10 cellular contexts compared by ENCODE assay signal in the genomic region with DNA sequence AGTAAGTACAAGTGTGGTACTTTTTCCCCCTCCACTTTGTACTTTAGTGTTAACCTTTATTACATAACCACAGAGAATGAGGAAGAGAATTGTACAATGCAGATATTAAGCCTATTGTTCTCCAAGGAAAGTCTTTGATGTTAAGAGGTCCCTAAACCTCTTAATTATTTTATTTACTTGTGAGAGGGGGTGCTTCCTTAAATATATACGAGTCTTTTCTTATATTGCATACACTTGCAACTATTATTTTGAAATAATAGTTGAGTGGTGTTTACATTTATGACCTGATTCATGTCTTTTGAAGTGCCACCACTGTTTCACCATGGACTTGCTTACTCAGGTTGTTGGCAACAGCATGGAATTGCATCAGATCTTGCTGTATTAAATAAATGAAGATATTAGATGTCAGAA. TPM values are rescaled to one million over a fixed set of nuclear protein-coding genes. Genes with fewer than 3 reads are reported as not detected.
DNase-seq lines count a peak whose midpoint lies in the region; ATAC-seq and TF ChIP-seq lines count a peak whose summit lies in the region.
"Had no signal": no experiment of that assay in that cellular context is flagged by ENCODE, and none has a peak within 500 bp of the region (broad histone marks: within the 10 kb centered on the region; RNA-seq: fewer than 3 reads in every experiment).

No MANE protein-coding gene starts in this region.

- DNase-seq in G401 (ENCODE audit: low spot score): peak; percentile 62
- DNase-seq in NB4 (ENCODE audit: low read depth): peak; percentile 70
- DNase-seq in cardiac fibroblast (ENCODE audit: low read depth in 2 of 2): peak; percentile 80 to 93
- no peak for DNase-seq in omental fat pad (ENCODE audit: low spot score)
- no peak for DNase-seq in NCI-H1092 (lab: John Stamatoyannopoulos, UW)
- no peak for DNase-seq in COR-L47 (lab: John Stamatoyannopoulos, UW)
- DNase-seq in NCI-H128 (lab: John Stamatoyannopoulos, UW; ENCODE audit: unreplicated experiment): no peak
- DNase-seq in GOT3 (lab: John Stamatoyannopoulos, UW): no peak
- DNase-seq: kidney glomerular epithelial cell had no signal

- TF ChIP-seq CTCF in NB4 (IDR thresholded peaks at IDR 0.05; ENCODE audit: low read depth, low read length) (no peak), cardiac fibroblast (IDR thresholded peaks at IDR 0.05; ENCODE audit: low read depth, low read length) (no peak), omental fat pad (IDR thresholded peaks at IDR 0.05) (no peak)

- in situ Hi-C loops in G401 (cut with HindIII; ENCODE audit: low sequenced_read_pairs): no loop called here

- H3K4me3 ChIP-seq in NB4 (ENCODE audit: low read depth, low read length) (no peak overlapping the region), cardiac fibroblast (replicated peaks in 1 of 2; ENCODE audit: low read depth in 2 of 2, low read length in 2 of 2) (no peak overlapping the region)
- H3K4me3 ChIP-seq: SJSA1 had no signal

- TF ChIP-seq POLR2A in NB4 (IDR thresholded peaks at IDR 0.05; ENCODE audit: extremely low read depth, insufficient read length): no peak

- peak; percentile 71 for ATAC-seq in omental fat pad (ENCODE audit: low FRiP score)

RNA-seq across cellular contexts. Expression of gene USP3, which starts 10.1 kb away (rescaled TPM):
- total RNA-seq in G401 (2014; rRNA removed; shearing (Covaris generic)): 27.3 and 28.5 TPM in 2 replicates
- total RNA-seq in omental fat pad: 10 to 100 TPM; 40.4 to 66.2 (median 56.0) TPM

Comparison
In these comparisons a context has a peak if more than half of its experiments do, and no peak if none do; other contexts are left out.
1. DNase-seq: peak in G401 (single experiment), NB4 (single experiment) and cardiac fibroblast (2 of 2); none in omental fat pad (single experiment), NCI-H1092 (single experiment), COR-L47 (single experiment), NCI-H128 (single experiment) and GOT3 (single experiment).